Comparison of ENCODE assay signal across 1 cellular context in genomic region chr15:92409521-92409920, GRCh38.
TF ChIP-seq lines count a peak whose summit lies in the region.

No MANE protein-coding gene starts in this region.

TF ChIP-seq in SK-N-SH treated with all-trans-retinoic acid at 6 μM for 48 hours, 23 proteins besides CTCF, POLR2A, EP300 and RAD21 (continued from another document):
- TF ChIP-seq TSHZ2 (CRISPR knock-in tag; IDR thresholded peaks at IDR 0.05) (no peak), ZNF565 (CRISPR knock-in tag; conservative IDR thresholded peaks at IDR 0.05; ENCODE audit: low read depth) (no peak), ZFP3 (CRISPR knock-in tag; IDR thresholded peaks at IDR 0.05) (no peak), ZC3H10 (CRISPR knock-in tag; IDR thresholded peaks at IDR 0.05) (no peak)
